In the genomic region with DNA sequence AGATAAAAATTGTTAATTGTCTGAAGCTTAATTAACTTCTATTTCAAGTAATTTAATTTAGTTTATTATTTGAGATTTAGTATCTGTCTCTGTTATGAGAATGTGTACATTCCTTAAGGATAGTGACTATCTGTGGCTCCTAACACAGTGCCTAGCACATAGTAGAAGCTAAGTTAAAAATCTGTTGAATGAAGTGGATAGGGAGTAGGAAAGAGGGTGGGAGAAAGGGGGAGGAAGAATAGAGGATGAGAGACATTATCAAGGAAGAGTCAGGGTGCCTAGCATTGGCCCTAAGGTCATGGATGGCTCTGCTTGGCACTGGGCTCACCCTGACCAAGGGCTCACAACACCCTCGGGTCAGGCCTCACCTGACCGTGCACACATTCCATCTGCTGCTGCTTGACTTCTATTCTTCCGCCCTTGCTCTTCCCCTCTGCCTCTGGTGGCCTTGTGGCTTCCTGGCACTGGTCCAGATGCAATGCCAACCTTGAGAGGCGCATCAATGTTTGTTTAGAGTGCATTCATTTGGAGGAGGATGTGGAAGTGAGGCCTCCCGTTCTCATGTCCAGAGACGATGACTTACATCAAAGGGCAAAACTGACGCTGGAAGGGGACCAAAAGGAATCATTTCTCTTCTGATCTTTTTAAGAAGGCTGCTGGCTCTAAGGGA, we compare ENCODE assay signal across 20 cellular contexts. TPM values are rescaled to one million over a fixed set of nuclear protein-coding genes. Genes with fewer than 3 reads are reported as not detected.
DNase-seq lines count a peak whose midpoint lies in the region; ATAC-seq, FAIRE-seq and TF ChIP-seq lines count a peak whose summit lies in the region.
"Had no signal": no experiment of that assay in that cellular context is flagged by ENCODE, and none has a peak within 500 bp of the region (broad histone marks: within the 10 kb centered on the region; RNA-seq: fewer than 3 reads in every experiment).

No MANE protein-coding gene starts in this region.

- peaks cover 59% of the 10 kb centered on the region for H3K4me1 Mint-ChIP-seq in WTC11
- peaks cover 8 to 30% (median 21%) of the 10 kb centered on the region in 4 donors for H3K4me1 Mint-ChIP-seq in naive thymus-derived CD8-positive, alpha-beta T cell

- TF ChIP-seq CTCF in WTC11 (IDR thresholded peaks at IDR 0.05) (no peak), heart left ventricle (IDR thresholded peaks at IDR 0.05) (no peak)

- H3K4me3 Mint-ChIP-seq in WTC11, result no peak overlapping the region
- H3K4me3 Mint-ChIP-seq in naive thymus-derived CD8-positive, alpha-beta T cell, result peak overlapping the region in 1 of 10 donors; percentile 45
- H3K4me3 Mint-ChIP-seq: activated CD4-positive, alpha-beta memory T cell treated with anti-CD3 and anti-CD28 coated beads for 36 hours; GM23338; stimulated activated naive B cell treated with anti-CD40 and anti-IgM and Interleukin-4, amounts not matched to agents 10 μg/mL and 1 μg/mL and 100 μg/mL, for 72 hours; T-helper 1 cell treated with Interleukin-12 subunit alpha and Interleukin-12 subunit beta and Interleukin-4 antibody, amounts not matched to agents 30 μg/mL and 1 μg/mL, for 36 hours had no signal

- CTCF ChIA-PET in WTC11 (lab: Charles Lee), result interaction anchor here (1.1 kb wide), 1 partner anchor 14 kb away, joined by 3 read pairs; no protein-coding TSS in a partner anchor

- intact Hi-C loops in heart left ventricle (cut with DNase I), result no loop called here

- peak overlapping the region; percentile 77 for H3K27ac Mint-ChIP-seq in WTC11
- peak overlapping the region in 6 of 10 donors; percentile 10 to 79 (median 52) for H3K27ac Mint-ChIP-seq in naive thymus-derived CD8-positive, alpha-beta T cell
- H3K27ac Mint-ChIP-seq: activated CD4-positive, alpha-beta memory T cell treated with anti-CD3 and anti-CD28 coated beads for 36 hours; GM23338; stimulated activated naive B cell treated with anti-CD40 and anti-IgM and Interleukin-4, amounts not matched to agents 10 μg/mL and 1 μg/mL and 100 μg/mL, for 72 hours; T-helper 1 cell treated with Interleukin-12 subunit alpha and Interleukin-12 subunit beta and Interleukin-4 antibody, amounts not matched to agents 30 μg/mL and 1 μg/mL, for 36 hours had no signal

- WGBS in heart left ventricle, 4 donors, result 69 to 77% (median 75%) methylated on average over 7 of the region's 7 CpGs

- no peaks in the 10 kb centered on the region for H3K27me3 ChIP-seq in heart left ventricle
- H3K27me3 ChIP-seq: sigmoid colon, thyroid gland had no signal

- H3K36me3 ChIP-seq in heart left ventricle, result no peaks in the 10 kb centered on the region
- H3K36me3 ChIP-seq: sigmoid colon, thyroid gland had no signal

- DNase-seq in DMS53 (lab: John Stamatoyannopoulos, UW), result peak; percentile 81
- DNase-seq in NCI-H2029 (lab: John Stamatoyannopoulos, UW), result peak; percentile 70
- DNase-seq in WTC11 (ENCODE audit: low spot score), result no peak
- no peak for DNase-seq in naive thymus-derived CD8-positive, alpha-beta T cell
- DNase-seq in H54 (ENCODE audit: insufficient read length, low spot score), result no peak
- DNase-seq in NCI-H226, result no peak
- no peak for DNase-seq in heart left ventricle
- DNase-seq in stimulated activated CD4-positive, alpha-beta T cell treated with anti-CD3 and anti-CD28 coated beads, Interleukin-2, amount 100 ng/mL, for 48 hours, result no peak
- DNase-seq: activated CD4-positive, alpha-beta memory T cell treated with anti-CD3 and anti-CD28 coated beads for 36 hours; activated naive CD4-positive, alpha-beta T cell treated with Interleukin-2 at 50 U/mL for 16 hours; aorta; COR-L47; effector memory CD4-positive, alpha-beta T cell; NCI-H1436 treated with DMSO at 0.1 percent for 48 hours; SIG-M5; sigmoid colon; stimulated activated naive B cell treated with anti-CD40 and anti-IgM and Interleukin-4, amounts not matched to agents 10 μg/mL and 1 μg/mL and 100 μg/mL, for 72 hours; thyroid gland had no signal

- no peak overlapping the region for H3K4me3 ChIP-seq in heart left ventricle
- H3K4me3 ChIP-seq: GM23338, sigmoid colon, thyroid gland had no signal

- no peaks in the 10 kb centered on the region for H3K27me3 Mint-ChIP-seq in WTC11 (ENCODE audit: low read depth)
- H3K27me3 Mint-ChIP-seq in naive thymus-derived CD8-positive, alpha-beta T cell, result no peaks in the 10 kb centered on the region
- H3K27me3 Mint-ChIP-seq: activated CD4-positive, alpha-beta memory T cell treated with anti-CD3 and anti-CD28 coated beads for 36 hours; stimulated activated naive B cell treated with anti-CD40 and anti-IgM and Interleukin-4, amounts not matched to agents 10 μg/mL and 1 μg/mL and 100 μg/mL, for 72 hours had no signal

- no peaks in the 10 kb centered on the region for H3K9me3 ChIP-seq in heart left ventricle
- H3K9me3 ChIP-seq: sigmoid colon, thyroid gland had no signal

- H3K27ac ChIP-seq in heart left ventricle, result no peak overlapping the region
- H3K27ac ChIP-seq: sigmoid colon had no signal

- peaks cover 0 to 68% (median 31%) of the 10 kb centered on the region in 12 donors for H3K4me1 ChIP-seq in heart left ventricle

- POLR2A ChIA-PET in WTC11 (lab: Charles Lee), result no interaction called here
- POLR2A ChIA-PET in naive thymus-derived CD8-positive, alpha-beta T cell (lab: Charles Lee), result no interaction called here

- ATAC-seq in WTC11 (no peak), heart left ventricle (no peak)
- ATAC-seq in naive thymus-derived CD8-positive, alpha-beta T cell, result no peak
- ATAC-seq: GM23338; stimulated activated naive B cell treated with anti-CD40 and anti-IgM and Interleukin-4, amounts not matched to agents 10 μg/mL and 1 μg/mL and 100 μg/mL, for 72 hours had no signal

- FAIRE-seq in H54 (lab: Jason Lieb, UNC), result no peak

- TF ChIP-seq POLR2A in H54 (IDR thresholded peaks at IDR 0.05; ENCODE audit: low read depth, low read length) (no peak), heart left ventricle (IDR thresholded peaks at IDR 0.05) (no peak)

- no peaks in the 10 kb centered on the region for H3K36me3 Mint-ChIP-seq in WTC11
- no peaks in the 10 kb centered on the region for H3K36me3 Mint-ChIP-seq in naive thymus-derived CD8-positive, alpha-beta T cell
- H3K36me3 Mint-ChIP-seq: activated CD4-positive, alpha-beta memory T cell treated with anti-CD3 and anti-CD28 coated beads for 36 hours; stimulated activated naive B cell treated with anti-CD40 and anti-IgM and Interleukin-4, amounts not matched to agents 10 μg/mL and 1 μg/mL and 100 μg/mL, for 72 hours had no signal

- no peaks in the 10 kb centered on the region for H3K9me3 Mint-ChIP-seq in WTC11
- H3K9me3 Mint-ChIP-seq in naive thymus-derived CD8-positive, alpha-beta T cell, result no peaks in the 10 kb centered on the region
- H3K9me3 Mint-ChIP-seq: activated CD4-positive, alpha-beta memory T cell treated with anti-CD3 and anti-CD28 coated beads for 36 hours; GM23338; stimulated activated naive B cell treated with anti-CD40 and anti-IgM and Interleukin-4, amounts not matched to agents 10 μg/mL and 1 μg/mL and 100 μg/mL, for 72 hours; T-helper 1 cell treated with Interleukin-12 subunit alpha and Interleukin-12 subunit beta and Interleukin-4 antibody, amounts not matched to agents 30 μg/mL and 1 μg/mL, for 36 hours had no signal

TF ChIP-seq in WTC11, 78 proteins besides CTCF, POLR2A, EP300 and RAD21 (continues in another document):
- TF ChIP-seq GTF2I (CRISPR knock-in tag; conservative IDR thresholded peaks at IDR 0.05), result no peak
- TF ChIP-seq ZBTB21 (CRISPR knock-in tag; IDR thresholded peaks at IDR 0.05; ENCODE audit: borderline replicate concordance), result no peak
- TF ChIP-seq, protein P1, sequence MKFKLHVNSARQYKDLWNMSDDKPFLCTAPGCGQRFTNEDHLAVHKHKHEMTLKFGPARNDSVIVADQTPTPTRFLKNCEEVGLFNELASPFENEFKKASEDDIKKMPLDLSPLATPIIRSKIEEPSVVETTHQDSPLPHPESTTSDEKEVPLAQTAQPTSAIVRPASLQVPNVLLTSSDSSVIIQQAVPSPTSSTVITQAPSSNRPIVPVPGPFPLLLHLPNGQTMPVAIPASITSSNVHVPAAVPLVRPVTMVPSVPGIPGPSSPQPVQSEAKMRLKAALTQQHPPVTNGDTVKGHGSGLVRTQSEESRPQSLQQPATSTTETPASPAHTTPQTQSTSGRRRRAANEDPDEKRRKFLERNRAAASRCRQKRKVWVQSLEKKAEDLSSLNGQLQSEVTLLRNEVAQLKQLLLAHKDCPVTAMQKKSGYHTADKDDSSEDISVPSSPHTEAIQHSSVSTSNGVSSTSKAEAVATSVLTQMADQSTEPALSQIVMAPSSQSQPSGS (CRISPR knock-in tag; IDR thresholded peaks at IDR 0.05; ENCODE audit: borderline replicate concordance, low read depth), result no peak
- no peak for TF ChIP-seq SP1 (CRISPR knock-in tag; conservative IDR thresholded peaks at IDR 0.05)
- TF ChIP-seq FOXJ3 (CRISPR knock-in tag; IDR thresholded peaks at IDR 0.05; ENCODE audit: borderline replicate concordance), result no peak
- TF ChIP-seq, protein P2, sequence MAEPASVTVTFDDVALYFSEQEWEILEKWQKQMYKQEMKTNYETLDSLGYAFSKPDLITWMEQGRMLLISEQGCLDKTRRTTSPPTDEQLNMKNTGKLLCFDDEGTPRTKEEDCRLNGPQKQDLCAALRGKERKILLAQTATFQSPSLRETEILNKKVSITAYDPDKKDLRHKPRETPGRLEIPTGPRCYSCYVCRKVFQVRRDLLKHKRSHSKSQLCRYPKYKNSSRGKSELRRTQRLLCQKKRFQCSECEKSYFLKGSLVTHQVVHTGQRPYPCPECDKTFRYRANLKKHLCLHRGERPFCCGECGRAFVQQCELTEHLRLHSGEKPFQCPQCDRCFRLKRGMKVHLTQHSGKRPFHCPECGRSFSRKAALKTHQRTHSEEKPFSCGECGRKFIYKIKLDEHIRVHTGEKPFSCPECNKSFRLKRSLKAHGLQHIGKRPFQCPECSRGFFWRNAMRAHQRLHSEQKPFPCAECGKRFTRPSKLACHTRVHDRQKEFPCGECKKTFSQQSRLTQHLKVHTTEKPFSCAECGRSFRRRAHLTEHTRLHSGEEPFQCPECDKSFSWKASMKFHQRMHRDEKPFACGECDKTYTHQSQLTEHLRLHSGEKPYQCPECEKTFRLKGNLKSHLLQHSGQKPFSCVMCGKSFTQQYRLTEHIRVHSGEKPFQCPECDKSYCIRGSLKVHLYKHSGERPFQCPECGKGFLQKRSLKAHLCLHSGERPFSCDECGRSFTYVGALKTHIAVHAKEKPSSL (CRISPR knock-in tag; conservative IDR thresholded peaks at IDR 0.05), result no peak
- TF ChIP-seq JAZF1 (CRISPR knock-in tag; IDR thresholded peaks at IDR 0.05), result no peak

RNA-seq across cellular contexts. Expression of a gene that starts 42.3 kb away (rescaled TPM):
- total RNA-seq in WTC11 (2021), result 42.0 to 54.5 TPM (median 43.9 TPM) in 3 replicates
- 1 to 10 TPM; 1.1 to 1.8 TPM for total RNA-seq in naive thymus-derived CD8-positive, alpha-beta T cell
- 1 to 10 TPM in 2 of 3 donors, under 1 TPM in 1; 0.71 to 1.7 (median 1.2) TPM for polyA plus RNA-seq in naive thymus-derived CD8-positive, alpha-beta T cell
- 10 to 100 TPM; 13.0 to 30.5 (median 19.0) TPM for total RNA-seq in heart left ventricle
- 1 to 10 TPM; 5.5 to 5.8 TPM for polyA plus RNA-seq in heart left ventricle

Comparison
In these comparisons a context has a peak if more than half of its experiments do, and no peak if none do; other contexts are left out.
1. DNase-seq: peak in DMS53 (single experiment) and NCI-H2029 (single experiment); none in WTC11 (single experiment), naive thymus-derived CD8-positive, alpha-beta T cell (0 of 10), H54 (single experiment), NCI-H226 (single experiment), heart left ventricle (0 of 5) and stimulated activated CD4-positive, alpha-beta T cell treated with anti-CD3 and anti-CD28 coated beads, Interleukin-2, amount 100 ng/mL, for 48 hours (0 of 2).
2. RNA of a gene that starts 42.3 kb away (total RNA-seq): 42.0 to 54.5 TPM in WTC11 and 13.0 to 30.5 TPM in heart left ventricle; 1.1 to 1.8 TPM in naive thymus-derived CD8-positive, alpha-beta T cell; every median in the first group is over 4 times any median in the second.